ENCODE assay signal across 16 cellular contexts in the genomic region with DNA sequence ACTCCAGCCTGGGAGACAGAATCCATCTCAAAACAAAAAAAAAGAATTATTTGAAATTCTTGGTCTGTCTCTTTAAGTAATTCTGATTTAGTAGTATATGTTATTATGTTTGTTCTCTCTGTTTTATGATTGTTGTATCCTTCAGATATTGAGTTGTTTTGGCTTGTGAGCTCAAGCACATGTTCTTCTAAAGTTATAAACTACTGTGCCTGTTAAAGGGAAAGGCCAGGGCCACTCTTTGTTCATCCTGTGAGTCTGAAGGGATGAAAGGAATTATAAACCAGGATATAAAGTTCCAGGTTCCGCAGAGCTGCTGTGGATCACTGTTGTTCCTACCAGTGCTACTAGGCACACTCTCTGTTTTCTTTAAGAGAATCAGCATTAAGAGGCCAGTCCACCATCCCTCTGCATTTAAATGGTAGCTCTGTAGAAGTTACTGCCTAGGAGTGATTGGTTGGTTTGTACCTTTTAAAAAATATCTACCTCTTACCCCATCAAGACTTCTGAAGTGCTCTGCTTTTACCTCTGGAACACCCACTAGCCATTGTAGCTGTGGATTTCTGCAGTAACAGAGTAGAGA. TPM values are rescaled to one million over a fixed set of nuclear protein-coding genes. Genes with fewer than 3 reads are reported as not detected.
DNase-seq lines count a peak whose midpoint lies in the region; ATAC-seq and TF ChIP-seq lines count a peak whose summit lies in the region.
"Had no signal": no experiment of that assay in that cellular context is flagged by ENCODE, and none has a peak within 500 bp of the region (broad histone marks: within the 10 kb centered on the region; RNA-seq: fewer than 3 reads in every experiment).

No MANE protein-coding gene starts in this region.

- H2AFZ ChIP-seq in GM23338 (no peak overlapping the region), neural progenitor cell (replicated peaks) (no peak overlapping the region)
- H2AFZ ChIP-seq: GM23248 had no signal

- H3K27me3 ChIP-seq in GM23338 (ENCODE audit: insufficient read depth) (no peaks in the 10 kb centered on the region), iPS-20b (ENCODE audit: insufficient read depth, low read length) (no peaks in the 10 kb centered on the region), neural progenitor cell (no peaks in the 10 kb centered on the region)
- H3K27me3 ChIP-seq: BLaER1 had no signal

- H3K9me3 ChIP-seq in iPS-20b (ENCODE audit: insufficient read depth, low read depth, low read length), result no peaks in the 10 kb centered on the region
- H3K9me3 ChIP-seq in neural progenitor cell (ENCODE audit: low read depth), result no peaks in the 10 kb centered on the region
- H3K9me3 ChIP-seq: BLaER1, Caco-2 had no signal

- ATAC-seq in GM23338 (peak; percentile 70), GM19452 (IDR thresholded peaks at IDR 0.05; ENCODE audit: unreplicated experiment) (no peak)

- no peaks in the 10 kb centered on the region for H3K9me2 ChIP-seq in GM23338 (ENCODE audit: insufficient read depth)

- H3K4me2 ChIP-seq in GM23338 (no peak overlapping the region; the same call in 1 of the 2 replicates), neural progenitor cell (no peak overlapping the region)
- H3K4me2 ChIP-seq: BLaER1 had no signal

- DNase-seq in GM23338 (ENCODE audit: low spot score) (no peak), LNCaP clone FGC (ENCODE audit: low read depth) (peak; percentile 41), neural progenitor cell (ENCODE audit: low spot score) (no peak), NCI-H1436 (lab: John Stamatoyannopoulos, UW) (no peak), RWPE1 (ENCODE audit: low spot score) (no peak)
- DNase-seq: 8988T; AML-193; Caco-2; CD8-positive, alpha-beta memory T cell; DND-41; GDM1; GM23248; H7 had no signal

- POLR2A ChIA-PET in RWPE1 (lab: Yijun Ruan, JAX; ENCODE audit: low non-redundant PET), result interaction anchor here (0.5 kb wide), 1 partner anchor 486 kb away, joined by 3 read pairs; no protein-coding TSS in a partner anchor

- peaks cover 37% of the 10 kb centered on the region for H3K4me1 ChIP-seq in GM23338 (ENCODE audit: insufficient read depth)
- peaks cover 32% of the 10 kb centered on the region for H3K4me1 ChIP-seq in iPS-20b (ENCODE audit: insufficient read depth, low read length)
- H3K4me1 ChIP-seq in neural progenitor cell, result peaks cover 3% of the 10 kb centered on the region
- H3K4me1 ChIP-seq: BLaER1, Caco-2 had no signal

- TF ChIP-seq CTCF in GM23338 (conservative IDR thresholded peaks at IDR 0.05; ENCODE audit: low read depth in 2 of 2), result no peak
- no peak for TF ChIP-seq CTCF in LNCaP clone FGC (IDR thresholded peaks at IDR 0.05; ENCODE audit: control insufficient read depth, extremely low read depth, insufficient read depth)
- no peak for TF ChIP-seq CTCF in neural progenitor cell (IDR thresholded peaks at IDR 0.05)
- no peak for TF ChIP-seq CTCF in RWPE1 (conservative IDR thresholded peaks at IDR 0.05; ENCODE audit: low read depth)

- H3K79me2 ChIP-seq in GM23338 (replicated peaks; ENCODE audit: insufficient read depth) (peaks cover 26% of the 10 kb centered on the region), neural progenitor cell (ENCODE audit: low read depth) (peaks cover 9% of the 10 kb centered on the region)

- H3K36me3 Mint-ChIP-seq in GM23338 (ENCODE audit: low read depth), result peaks cover 3% of the 10 kb centered on the region
- H3K36me3 Mint-ChIP-seq in neural progenitor cell, result peaks cover 4% of the 10 kb centered on the region

- no peaks in the 10 kb centered on the region for H3K27me3 Mint-ChIP-seq in GM23338 (ENCODE audit: insufficient read depth, low read depth, poor library complexity)
- peaks cover 2% of the 10 kb centered on the region for H3K27me3 Mint-ChIP-seq in neural progenitor cell (ENCODE audit: insufficient read depth, low read depth)
- H3K27me3 Mint-ChIP-seq: CD8-positive, alpha-beta memory T cell had no signal

- CTCF ChIA-PET in RWPE1 (lab: Yijun Ruan, JAX), result no interaction called here

- H3K36me3 ChIP-seq in GM23338 (ENCODE audit: insufficient read depth) (no peaks in the 10 kb centered on the region), iPS-20b (ENCODE audit: insufficient read depth, low read depth, low read length) (peaks cover 10% of the 10 kb centered on the region), neural progenitor cell (no peaks in the 10 kb centered on the region)

- H3K4me1 Mint-ChIP-seq in GM23338 (peaks cover 42% of the 10 kb centered on the region), neural progenitor cell (no peaks in the 10 kb centered on the region)

- H3K4me3 Mint-ChIP-seq in GM23338 (no peak overlapping the region), neural progenitor cell (no peak overlapping the region)
- H3K4me3 Mint-ChIP-seq: CD8-positive, alpha-beta memory T cell had no signal

- no peaks in the 10 kb centered on the region; the same call in 1 of the 2 replicates for H4K20me1 ChIP-seq in GM23338 (replicated peaks; ENCODE audit: insufficient read depth)
- H4K20me1 ChIP-seq in neural progenitor cell (ENCODE audit: low read depth), result peaks cover 3% of the 10 kb centered on the region
- H4K20me1 ChIP-seq: BLaER1 had no signal

- H3K9ac ChIP-seq in iPS-20b (ENCODE audit: low read depth, low read length) (peak overlapping the region; percentile 30; the same call in 1 of the 2 replicates), neural progenitor cell (no peak overlapping the region)
- H3K9ac ChIP-seq: BLaER1, GM23248 had no signal

- peak overlapping the region; percentile 64 for H3K27ac Mint-ChIP-seq in GM23338
- H3K27ac Mint-ChIP-seq in neural progenitor cell, result no peak overlapping the region

- H3K27ac ChIP-seq in GM23338 (ENCODE audit: low read depth), result no peak overlapping the region
- H3K27ac ChIP-seq in iPS-20b (ENCODE audit: low read length), result no peak overlapping the region
- peak overlapping the region; percentile 25 for H3K27ac ChIP-seq in neural progenitor cell
- no peak overlapping the region for H3K27ac ChIP-seq in RWPE1
- H3K27ac ChIP-seq: BLaER1, GM23248 had no signal

- H3K9me3 Mint-ChIP-seq in GM23338 (no peaks in the 10 kb centered on the region), neural progenitor cell (no peaks in the 10 kb centered on the region)
- H3K9me3 Mint-ChIP-seq: CD8-positive, alpha-beta memory T cell had no signal

- no peak overlapping the region for H3K4me3 ChIP-seq in GM23338
- H3K4me3 ChIP-seq in LNCaP clone FGC (ENCODE audit: low read depth, low read length), result no peak overlapping the region
- no peak overlapping the region for H3K4me3 ChIP-seq in iPS-20b (ENCODE audit: low read length)
- no peak overlapping the region for H3K4me3 ChIP-seq in neural progenitor cell
- H3K4me3 ChIP-seq: BLaER1, GM23248 had no signal

- H3F3A ChIP-seq in GM23338 (replicated peaks; ENCODE audit: low read depth), result no peaks in the 10 kb centered on the region
- no peaks in the 10 kb centered on the region for H3F3A ChIP-seq in neural progenitor cell (ENCODE audit: low read depth)

TF ChIP-seq in GM23338, 12 proteins besides CTCF, POLR2A, EP300 and RAD21:
- no peak for TF ChIP-seq CREB1 (CRISPR knock-in tag; IDR thresholded peaks at IDR 0.05; ENCODE audit: low read depth)
- TF ChIP-seq NANOG (IDR thresholded peaks at IDR 0.05; ENCODE audit: borderline replicate concordance), result no peak

RNA-seq across cellular contexts. Expression of gene TMTC3, which starts 14.1 kb away (rescaled TPM):
- 53.8 and 55.8 TPM in 2 replicates for total RNA-seq in GM23338 (2014; rRNA removed; shearing (Covaris generic))
- polyA plus RNA-seq in GM23338 (2016; fragmentation: Nextera tagmentation; extraction: Ambion mirVana), result 15.5 and 17.7 TPM in 2 replicates
- total RNA-seq in neural progenitor cell (ENCODE audit: low replicate concordance), result 27.9 and 38.9 TPM in 2 replicates

RNA-seq across cellular contexts. Expression of gene CEP290, which starts 14.3 kb away (rescaled TPM):
- 12.1 and 17.3 TPM in 2 replicates for total RNA-seq in GM23338 (2014; rRNA removed; shearing (Covaris generic))
- 18.6 and 25.7 TPM in 2 replicates for polyA plus RNA-seq in GM23338 (2016; fragmentation: Nextera tagmentation; extraction: Ambion mirVana)
- 25.4 and 32.1 TPM in 2 replicates for total RNA-seq in neural progenitor cell (ENCODE audit: low replicate concordance)
